In the genomic region with DNA sequence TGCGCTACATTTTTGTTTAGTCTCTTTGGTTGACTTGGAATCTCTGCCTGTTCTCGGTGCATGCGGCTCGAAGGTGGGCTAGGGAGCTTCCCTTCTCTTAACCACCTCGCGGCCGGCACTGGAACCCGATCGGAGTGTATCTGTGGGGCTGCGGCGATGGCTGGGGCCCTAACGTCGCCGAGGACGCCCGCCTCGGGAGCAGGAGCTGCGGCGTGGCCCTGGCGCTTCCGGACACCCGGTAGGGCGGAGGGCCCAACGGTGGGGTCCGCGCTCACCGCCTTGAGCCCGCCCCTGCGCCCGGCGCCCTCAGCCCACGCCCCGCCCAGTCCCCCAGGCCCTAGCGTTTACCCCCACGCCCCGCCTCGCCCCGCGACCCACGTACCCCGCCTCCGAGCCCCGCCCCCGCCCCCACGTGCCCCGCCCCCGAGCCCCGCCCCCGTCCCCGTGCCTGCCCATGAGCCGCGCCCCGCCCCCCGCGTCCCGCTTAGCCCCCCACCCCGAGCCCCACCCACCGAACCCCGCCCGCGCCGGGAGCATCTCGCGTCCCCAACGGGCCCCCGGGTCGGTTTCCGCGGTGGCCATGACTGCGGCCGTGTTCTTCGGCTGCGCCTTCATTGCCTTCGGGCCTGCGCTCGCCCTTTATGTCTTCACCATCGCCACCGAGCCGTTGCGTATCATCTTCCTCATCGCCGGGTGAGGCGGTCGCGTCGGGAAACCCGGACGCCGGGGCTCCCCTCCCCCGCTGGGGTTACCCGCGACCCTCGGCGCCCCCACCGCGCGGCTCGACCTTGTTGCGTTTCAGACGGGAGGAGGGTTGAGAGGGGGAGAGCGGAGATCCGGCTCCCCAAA, we compare ENCODE assay signal across 1 cellular context.
TF ChIP-seq lines count a peak whose summit lies in the region.

Gene APH1B (plus strand): TSS at position 562 of the 849 bp plus-strand sequence. CDS start 19 bp downstream, at position 581.

TF ChIP-seq in HepG2, 621 proteins besides CTCF, POLR2A, EP300 and RAD21 (continued from another document and continues in another):
- TF ChIP-seq, protein P1, sequence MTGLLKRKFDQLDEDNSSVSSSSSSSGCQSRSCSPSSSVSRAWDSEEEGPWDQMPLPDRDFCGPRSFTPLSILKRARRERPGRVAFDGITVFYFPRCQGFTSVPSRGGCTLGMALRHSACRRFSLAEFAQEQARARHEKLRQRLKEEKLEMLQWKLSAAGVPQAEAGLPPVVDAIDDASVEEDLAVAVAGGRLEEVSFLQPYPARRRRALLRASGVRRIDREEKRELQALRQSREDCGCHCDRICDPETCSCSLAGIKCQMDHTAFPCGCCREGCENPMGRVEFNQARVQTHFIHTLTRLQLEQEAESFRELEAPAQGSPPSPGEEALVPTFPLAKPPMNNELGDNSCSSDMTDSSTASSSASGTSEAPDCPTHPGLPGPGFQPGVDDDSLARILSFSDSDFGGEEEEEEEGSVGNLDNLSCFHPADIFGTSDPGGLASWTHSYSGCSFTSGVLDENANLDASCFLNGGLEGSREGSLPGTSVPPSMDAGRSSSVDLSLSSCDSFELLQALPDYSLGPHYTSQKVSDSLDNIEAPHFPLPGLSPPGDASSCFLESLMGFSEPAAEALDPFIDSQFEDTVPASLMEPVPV (CRISPR knock-in tag; IDR thresholded peaks at IDR 0.05), result no peak
- no peak for TF ChIP-seq ZNF770 (CRISPR knock-in tag; IDR thresholded peaks at IDR 0.05)
- TF ChIP-seq UBTF (CRISPR knock-in tag; IDR thresholded peaks at IDR 0.05), result peak; percentile 78
- TF ChIP-seq ZFY (CRISPR knock-in tag; IDR thresholded peaks at IDR 0.05), result peak; percentile 48
- TF ChIP-seq, protein P2, sequence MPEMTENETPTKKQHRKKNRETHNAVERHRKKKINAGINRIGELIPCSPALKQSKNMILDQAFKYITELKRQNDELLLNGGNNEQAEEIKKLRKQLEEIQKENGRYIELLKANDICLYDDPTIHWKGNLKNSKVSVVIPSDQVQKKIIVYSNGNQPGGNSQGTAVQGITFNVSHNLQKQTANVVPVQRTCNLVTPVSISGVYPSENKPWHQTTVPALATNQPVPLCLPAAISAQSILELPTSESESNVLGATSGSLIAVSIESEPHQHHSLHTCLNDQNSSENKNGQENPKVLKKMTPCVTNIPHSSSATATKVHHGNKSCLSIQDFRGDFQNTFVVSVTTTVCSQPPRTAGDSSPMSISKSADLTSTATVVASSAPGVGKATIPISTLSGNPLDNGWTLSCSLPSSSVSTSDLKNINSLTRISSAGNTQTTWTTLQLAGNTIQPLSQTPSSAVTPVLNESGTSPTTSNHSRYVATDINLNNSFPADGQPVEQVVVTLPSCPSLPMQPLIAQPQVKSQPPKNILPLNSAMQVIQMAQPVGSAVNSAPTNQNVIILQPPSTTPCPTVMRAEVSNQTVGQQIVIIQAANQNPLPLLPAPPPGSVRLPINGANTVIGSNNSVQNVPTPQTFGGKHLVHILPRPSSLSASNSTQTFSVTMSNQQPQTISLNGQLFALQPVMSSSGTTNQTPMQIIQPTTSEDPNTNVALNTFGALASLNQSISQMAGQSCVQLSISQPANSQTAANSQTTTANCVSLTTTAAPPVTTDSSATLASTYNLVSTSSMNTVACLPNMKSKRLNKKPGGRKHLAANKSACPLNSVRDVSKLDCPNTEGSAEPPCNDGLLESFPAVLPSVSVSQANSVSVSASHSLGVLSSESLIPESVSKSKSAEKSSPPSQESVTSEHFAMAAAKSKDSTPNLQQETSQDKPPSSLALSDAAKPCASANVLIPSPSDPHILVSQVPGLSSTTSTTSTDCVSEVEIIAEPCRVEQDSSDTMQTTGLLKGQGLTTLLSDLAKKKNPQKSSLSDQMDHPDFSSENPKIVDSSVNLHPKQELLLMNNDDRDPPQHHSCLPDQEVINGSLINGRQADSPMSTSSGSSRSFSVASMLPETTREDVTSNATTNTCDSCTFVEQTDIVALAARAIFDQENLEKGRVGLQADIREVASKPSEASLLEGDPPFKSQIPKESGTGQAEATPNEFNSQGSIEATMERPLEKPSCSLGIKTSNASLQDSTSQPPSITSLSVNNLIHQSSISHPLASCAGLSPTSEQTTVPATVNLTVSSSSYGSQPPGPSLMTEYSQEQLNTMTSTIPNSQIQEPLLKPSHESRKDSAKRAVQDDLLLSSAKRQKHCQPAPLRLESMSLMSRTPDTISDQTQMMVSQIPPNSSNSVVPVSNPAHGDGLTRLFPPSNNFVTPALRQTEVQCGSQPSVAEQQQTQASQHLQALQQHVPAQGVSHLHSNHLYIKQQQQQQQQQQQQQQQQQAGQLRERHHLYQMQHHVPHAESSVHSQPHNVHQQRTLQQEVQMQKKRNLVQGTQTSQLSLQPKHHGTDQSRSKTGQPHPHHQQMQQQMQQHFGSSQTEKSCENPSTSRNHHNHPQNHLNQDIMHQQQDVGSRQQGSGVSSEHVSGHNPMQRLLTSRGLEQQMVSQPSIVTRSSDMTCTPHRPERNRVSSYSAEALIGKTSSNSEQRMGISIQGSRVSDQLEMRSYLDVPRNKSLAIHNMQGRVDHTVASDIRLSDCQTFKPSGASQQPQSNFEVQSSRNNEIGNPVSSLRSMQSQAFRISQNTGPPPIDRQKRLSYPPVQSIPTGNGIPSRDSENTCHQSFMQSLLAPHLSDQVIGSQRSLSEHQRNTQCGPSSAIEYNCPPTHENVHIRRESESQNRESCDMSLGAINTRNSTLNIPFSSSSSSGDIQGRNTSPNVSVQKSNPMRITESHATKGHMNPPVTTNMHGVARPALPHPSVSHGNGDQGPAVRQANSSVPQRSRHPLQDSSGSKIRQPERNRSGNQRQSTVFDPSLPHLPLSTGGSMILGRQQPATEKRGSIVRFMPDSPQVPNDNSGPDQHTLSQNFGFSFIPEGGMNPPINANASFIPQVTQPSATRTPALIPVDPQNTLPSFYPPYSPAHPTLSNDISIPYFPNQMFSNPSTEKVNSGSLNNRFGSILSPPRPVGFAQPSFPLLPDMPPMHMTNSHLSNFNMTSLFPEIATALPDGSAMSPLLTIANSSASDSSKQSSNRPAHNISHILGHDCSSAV (CRISPR knock-in tag; IDR thresholded peaks at IDR 0.05; ENCODE audit: borderline replicate concordance), result no peak
- no peak for TF ChIP-seq SRSF9 (IDR thresholded peaks at IDR 0.05; ENCODE audit: borderline replicate concordance, insufficient read depth, low read depth, low read length, poor library complexity, severe bottlenecking)
- TF ChIP-seq ZNF335 (CRISPR knock-in tag; IDR thresholded peaks at IDR 0.05), result no peak
- no peak for TF ChIP-seq ZNF784 (CRISPR knock-in tag; IDR thresholded peaks at IDR 0.05; ENCODE audit: borderline replicate concordance)
- TF ChIP-seq, protein P3, sequence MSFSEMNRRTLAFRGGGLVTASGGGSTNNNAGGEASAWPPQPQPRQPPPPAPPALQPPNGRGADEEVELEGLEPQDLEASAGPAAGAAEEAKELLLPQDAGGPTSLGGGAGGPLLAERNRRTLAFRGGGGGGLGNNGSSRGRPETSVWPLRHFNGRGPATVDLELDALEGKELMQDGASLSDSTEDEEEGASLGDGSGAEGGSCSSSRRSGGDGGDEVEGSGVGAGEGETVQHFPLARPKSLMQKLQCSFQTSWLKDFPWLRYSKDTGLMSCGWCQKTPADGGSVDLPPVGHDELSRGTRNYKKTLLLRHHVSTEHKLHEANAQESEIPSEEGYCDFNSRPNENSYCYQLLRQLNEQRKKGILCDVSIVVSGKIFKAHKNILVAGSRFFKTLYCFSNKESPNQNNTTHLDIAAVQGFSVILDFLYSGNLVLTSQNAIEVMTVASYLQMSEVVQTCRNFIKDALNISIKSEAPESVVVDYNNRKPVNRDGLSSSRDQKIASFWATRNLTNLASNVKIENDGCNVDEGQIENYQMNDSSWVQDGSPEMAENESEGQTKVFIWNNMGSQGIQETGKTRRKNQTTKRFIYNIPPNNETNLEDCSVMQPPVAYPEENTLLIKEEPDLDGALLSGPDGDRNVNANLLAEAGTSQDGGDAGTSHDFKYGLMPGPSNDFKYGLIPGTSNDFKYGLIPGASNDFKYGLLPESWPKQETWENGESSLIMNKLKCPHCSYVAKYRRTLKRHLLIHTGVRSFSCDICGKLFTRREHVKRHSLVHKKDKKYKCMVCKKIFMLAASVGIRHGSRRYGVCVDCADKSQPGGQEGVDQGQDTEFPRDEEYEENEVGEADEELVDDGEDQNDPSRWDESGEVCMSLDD (CRISPR knock-in tag; IDR thresholded peaks at IDR 0.05; ENCODE audit: borderline replicate concordance), result no peak
- TF ChIP-seq ETV5 (CRISPR knock-in tag; IDR thresholded peaks at IDR 0.05; ENCODE audit: borderline replicate concordance), result peak; percentile 53; the same call in 1 of the 2 replicates
- no peak for TF ChIP-seq KDM4B (CRISPR knock-in tag; IDR thresholded peaks at IDR 0.05)
- TF ChIP-seq ZNF34 (CRISPR knock-in tag; IDR thresholded peaks at IDR 0.05; ENCODE audit: borderline replicate concordance), result no peak
- no peak for TF ChIP-seq NFRKB (IDR thresholded peaks at IDR 0.05)
- no peak for TF ChIP-seq ZBTB3 (CRISPR knock-in tag; IDR thresholded peaks at IDR 0.05; ENCODE audit: borderline replicate concordance, low read depth)
- TF ChIP-seq, protein P4, sequence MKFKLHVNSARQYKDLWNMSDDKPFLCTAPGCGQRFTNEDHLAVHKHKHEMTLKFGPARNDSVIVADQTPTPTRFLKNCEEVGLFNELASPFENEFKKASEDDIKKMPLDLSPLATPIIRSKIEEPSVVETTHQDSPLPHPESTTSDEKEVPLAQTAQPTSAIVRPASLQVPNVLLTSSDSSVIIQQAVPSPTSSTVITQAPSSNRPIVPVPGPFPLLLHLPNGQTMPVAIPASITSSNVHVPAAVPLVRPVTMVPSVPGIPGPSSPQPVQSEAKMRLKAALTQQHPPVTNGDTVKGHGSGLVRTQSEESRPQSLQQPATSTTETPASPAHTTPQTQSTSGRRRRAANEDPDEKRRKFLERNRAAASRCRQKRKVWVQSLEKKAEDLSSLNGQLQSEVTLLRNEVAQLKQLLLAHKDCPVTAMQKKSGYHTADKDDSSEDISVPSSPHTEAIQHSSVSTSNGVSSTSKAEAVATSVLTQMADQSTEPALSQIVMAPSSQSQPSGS (CRISPR knock-in tag; IDR thresholded peaks at IDR 0.05), result no peak
- TF ChIP-seq ELF1 (CRISPR knock-in tag; IDR thresholded peaks at IDR 0.05), result 0 out of 2 replicates have a peak, but pooled peaks have one; percentile 28
- no peak for TF ChIP-seq KLF11 (CRISPR knock-in tag; IDR thresholded peaks at IDR 0.05)
- TF ChIP-seq PHF8 (CRISPR knock-in tag; IDR thresholded peaks at IDR 0.05), result peak; percentile 54
- TF ChIP-seq ZFP36 (IDR thresholded peaks at IDR 0.05; ENCODE audit: borderline replicate concordance, low read depth, low read length, partially characterized antibody), result no peak
- no peak for TF ChIP-seq LBX2 (CRISPR knock-in tag; IDR thresholded peaks at IDR 0.05; ENCODE audit: borderline replicate concordance)
- 0 out of 2 replicates have a peak, but pooled peaks have one; percentile 27 for TF ChIP-seq ZBTB38 (CRISPR knock-in tag; IDR thresholded peaks at IDR 0.05)
- TF ChIP-seq CENPT (CRISPR knock-in tag; IDR thresholded peaks at IDR 0.05; ENCODE audit: low read depth), result no peak
- no peak for TF ChIP-seq RNF2 (conservative IDR thresholded peaks at IDR 0.05; ENCODE audit: low read depth)
- no peak for TF ChIP-seq HOXA9 (CRISPR knock-in tag; IDR thresholded peaks at IDR 0.05; ENCODE audit: borderline replicate concordance)
- TF ChIP-seq ZNF337 (CRISPR knock-in tag; IDR thresholded peaks at IDR 0.05; ENCODE audit: borderline replicate concordance, low read depth), result no peak
- TF ChIP-seq GATAD1 (CRISPR knock-in tag; IDR thresholded peaks at IDR 0.05), result no peak
- no peak for TF ChIP-seq NFYC (CRISPR knock-in tag; IDR thresholded peaks at IDR 0.05)
- TF ChIP-seq CC2D1A (CRISPR knock-in tag; IDR thresholded peaks at IDR 0.05), result no peak
- TF ChIP-seq TFAP4 (IDR thresholded peaks at IDR 0.05; ENCODE audit: borderline replicate concordance, low read depth), result no peak
- no peak for TF ChIP-seq HMG20A (CRISPR knock-in tag; IDR thresholded peaks at IDR 0.05; ENCODE audit: borderline replicate concordance)
